In genomic region chr12:94648578-94648977, GRCh38 we compare ENCODE assay signal across 11 cellular contexts. TPM values are rescaled to one million over a fixed set of nuclear protein-coding genes. Genes with fewer than 3 reads are reported as not detected.
A peak's percentile ranks its signal among the peaks of the same experiment; 100 is the strongest.
DNase-seq lines count a peak whose midpoint lies in the region; ATAC-seq and TF ChIP-seq lines count a peak whose summit lies in the region.
"Had no signal": no experiment of that assay in that cellular context is flagged by ENCODE, and none has a peak within 500 bp of the region (broad histone marks: within the 10 kb centered on the region; RNA-seq: fewer than 3 reads in every experiment).

No MANE protein-coding gene starts in this region.

- H3K36me3 ChIP-seq in Caco-2 (ENCODE audit: control insufficient read depth, insufficient read depth, low read length) (no peaks in the 10 kb centered on the region), esophagus squamous epithelium (peaks cover 0 to 5% (median 0%) of the 10 kb centered on the region in 3 donors), trophoblast cell (ENCODE audit: control insufficient read depth in 1 of 2, insufficient read depth in 2 of 2, low read length in 2 of 2) (no peaks in the 10 kb centered on the region), tibial nerve (no peaks in the 10 kb centered on the region), sigmoid colon (no peaks in the 10 kb centered on the region)
- H3K36me3 ChIP-seq: MG63 had no signal

- H3K4ac ChIP-seq in trophoblast cell (ENCODE audit: low read depth, low read length) = peak overlapping the region; percentile 62

- peak overlapping the region; percentile 82 for H3K4me3 Mint-ChIP-seq in Caco-2 (ENCODE audit: unreplicated experiment)

- no peak for DNase-seq in Caco-2
- peak; percentile 13 for DNase-seq in RWPE1 (ENCODE audit: low spot score)
- no peak for DNase-seq in esophagus squamous epithelium (lab: John Stamatoyannopoulos, UW)
- no peak for DNase-seq in trophoblast cell
- DNase-seq in activated CD4-positive, alpha-beta T cell treated with anti-CD3 and anti-CD28 coated beads for 4 hours = no peak
- no peak for DNase-seq in tibial nerve (ENCODE audit: low spot score in 2 of 2)
- DNase-seq in sigmoid colon = no peak
- DNase-seq: cerebellar nuclear complex, MG63 had no signal

- no peak overlapping the region for H3K27ac Mint-ChIP-seq in Caco-2 (ENCODE audit: unreplicated experiment)

- TF ChIP-seq CTCF in Caco-2 (IDR thresholded peaks at IDR 0.05; ENCODE audit: insufficient read depth in 1 of 2, low read depth in 1 of 2, low read length in 1 of 2, severe bottlenecking in 1 of 2, unreplicated experiment in 1 of 2) = no peak
- TF ChIP-seq CTCF in RWPE1 (conservative IDR thresholded peaks at IDR 0.05; ENCODE audit: low read depth) = no peak
- TF ChIP-seq CTCF in esophagus squamous epithelium (IDR thresholded peaks at IDR 0.05) = no peak
- TF ChIP-seq CTCF in tibial nerve (IDR thresholded peaks at IDR 0.05) = no peak
- no peak for TF ChIP-seq CTCF in sigmoid colon (IDR thresholded peaks at IDR 0.05)

- H4K91ac ChIP-seq in trophoblast cell (ENCODE audit: low read depth, low read length) = no peak overlapping the region

- H3K4me3 ChIP-seq in Caco-2 (ENCODE audit: low read depth, low read length) = no peak overlapping the region
- peak overlapping the region; percentile 67 to 94 (median 79) for H3K4me3 ChIP-seq in esophagus squamous epithelium
- H3K4me3 ChIP-seq in trophoblast cell (ENCODE audit: low read depth, low read length) = no peak overlapping the region
- peak overlapping the region in 2 of 4 donors; percentile 78 to 93 for H3K4me3 ChIP-seq in tibial nerve
- peak overlapping the region in 1 of 4 donors; percentile 0 for H3K4me3 ChIP-seq in sigmoid colon
- H3K4me3 ChIP-seq: MG63 had no signal

- peak overlapping the region; percentile 13 for H2BK5ac ChIP-seq in trophoblast cell (ENCODE audit: low read depth, low read length, poor library complexity)

- no peak overlapping the region for H4K8ac ChIP-seq in trophoblast cell (ENCODE audit: low read depth, low read length)

- ATAC-seq in GM18517 (IDR thresholded peaks at IDR 0.05; ENCODE audit: unreplicated experiment) = no peak

- H3K36me3 Mint-ChIP-seq in Caco-2 (ENCODE audit: insufficient read depth, unreplicated experiment) = no peaks in the 10 kb centered on the region

- H3K14ac ChIP-seq in trophoblast cell (ENCODE audit: low read length) = no peak overlapping the region

- H3K4me2 ChIP-seq in trophoblast cell (ENCODE audit: low read length) = no peak overlapping the region

- no peaks in the 10 kb centered on the region for H3K9me3 ChIP-seq in Caco-2
- H3K9me3 ChIP-seq in esophagus squamous epithelium = no peaks in the 10 kb centered on the region
- no peaks in the 10 kb centered on the region for H3K9me3 ChIP-seq in trophoblast cell (ENCODE audit: insufficient read depth, low read depth, low read length)
- H3K9me3 ChIP-seq in tibial nerve = no peaks in the 10 kb centered on the region
- no peaks in the 10 kb centered on the region for H3K9me3 ChIP-seq in sigmoid colon
- H3K9me3 ChIP-seq: MG63 had no signal

- TF ChIP-seq POLR2A in esophagus squamous epithelium (IDR thresholded peaks at IDR 0.05) (no peak), tibial nerve (IDR thresholded peaks at IDR 0.05) (no peak), sigmoid colon (IDR thresholded peaks at IDR 0.05) (no peak)

- H3K79me1 ChIP-seq in trophoblast cell (ENCODE audit: low read length) = peaks cover 11% of the 10 kb centered on the region

- H3K27me3 ChIP-seq in Caco-2 (replicated peaks; ENCODE audit: control insufficient read depth, insufficient read depth, low read length) (peaks cover 2% of the 10 kb centered on the region; the same call in 1 of the 2 replicates), esophagus squamous epithelium (no peaks in the 10 kb centered on the region), trophoblast cell (ENCODE audit: insufficient read depth, low read length) (no peaks in the 10 kb centered on the region), tibial nerve (no peaks in the 10 kb centered on the region), sigmoid colon (no peaks in the 10 kb centered on the region)

- no peaks in the 10 kb centered on the region for H3K4me1 ChIP-seq in Caco-2
- H3K4me1 ChIP-seq in esophagus squamous epithelium = peaks cover 8 to 49% (median 11%) of the 10 kb centered on the region in 3 donors
- peaks cover 0 to 5% of the 10 kb centered on the region in 2 experiments for H3K4me1 ChIP-seq in trophoblast cell (ENCODE audit: control insufficient read depth in 1 of 2, insufficient read depth in 2 of 2, low read length in 2 of 2)
- H3K4me1 ChIP-seq in tibial nerve = peaks cover 0 to 34% (median 7%) of the 10 kb centered on the region in 4 donors
- peaks cover 0 to 15% (median 6%) of the 10 kb centered on the region in 4 donors for H3K4me1 ChIP-seq in sigmoid colon

- TF ChIP-seq EP300 in tibial nerve (IDR thresholded peaks at IDR 0.05) = no peak
- no peak for TF ChIP-seq EP300 in sigmoid colon (IDR thresholded peaks at IDR 0.05)

- H3K79me2 ChIP-seq in trophoblast cell (ENCODE audit: control insufficient read depth, insufficient read depth, low read length, poor library complexity) = peaks cover 6% of the 10 kb centered on the region

- no peaks in the 10 kb centered on the region for H3K9me3 Mint-ChIP-seq in Caco-2 (ENCODE audit: unreplicated experiment)

- intact Hi-C loops in Caco-2 (cut with micrococcal nuclease; ENCODE audit: unreplicated experiment) = loop anchor here (5.0 kb wide), 1 partner anchor 36 kb away; no protein-coding TSS in a partner anchor
- intact Hi-C loops in esophagus squamous epithelium (cut with DNase I) = no loop called here
- intact Hi-C loops in sigmoid colon (cut with DNase I) = loop anchor here (5.0 to 10.0 kb wide), 3 partner anchors 36 to 356 kb away; partner anchors contain the start of gene NDUFA12

- CTCF ChIA-PET in Caco-2 (lab: Charles Lee) = no interaction called here
- CTCF ChIA-PET in RWPE1 (lab: Yijun Ruan, JAX) = interaction anchor here (0.7 kb wide), 2 partner anchors 28 to 1294 kb away, joined by 3 read pairs; partner anchors contain the start of gene CCDC38

- H2BK12ac ChIP-seq in trophoblast cell (ENCODE audit: low read length) = no peak overlapping the region

- no peaks in the 10 kb centered on the region for H3K4me1 Mint-ChIP-seq in Caco-2 (ENCODE audit: low read depth, unreplicated experiment)

- no TSS peak for BruUV-seq in Caco-2 (replicated peaks; lab: Mats Ljungman, UMichigan)

- H2AFZ ChIP-seq in trophoblast cell (ENCODE audit: insufficient read depth, low read length, poor library complexity) = no peak overlapping the region

- no peak overlapping the region for H2BK120ac ChIP-seq in trophoblast cell (ENCODE audit: insufficient read depth, low read length, poor library complexity)

- no peak overlapping the region for H3K23ac ChIP-seq in trophoblast cell (ENCODE audit: low read length)

- H4K12ac ChIP-seq in trophoblast cell (ENCODE audit: low read depth, low read length) = no peak overlapping the region

- H2AK5ac ChIP-seq in trophoblast cell (ENCODE audit: low read length) = no peak overlapping the region

- no peak overlapping the region for H3K27ac ChIP-seq in RWPE1
- H3K27ac ChIP-seq in esophagus squamous epithelium = peak overlapping the region in 2 of 4 donors; percentile 81 to 88
- H3K27ac ChIP-seq in trophoblast cell (ENCODE audit: low read depth, low read length) = no peak overlapping the region
- H3K27ac ChIP-seq in tibial nerve = peak overlapping the region in 1 of 4 donors; percentile 88
- no peak overlapping the region for H3K27ac ChIP-seq in sigmoid colon
- H3K27ac ChIP-seq: C4-2B had no signal

- POLR2A ChIA-PET in Caco-2 (lab: Charles Lee) (no interaction called here), RWPE1 (lab: Yijun Ruan, JAX; ENCODE audit: low non-redundant PET) (no interaction called here)

- WGBS in esophagus squamous epithelium, 2 donors = 49 to 57% methylated on average over 4 of the region's 4 CpGs
- no CpG with 5 or more reads among the region's 4 CpGs for WGBS in trophoblast cell (ENCODE audit: extremely low coverage, insufficient coverage, insufficient read length)
- WGBS in tibial nerve, 2 donors = 78 to 88% methylated on average over 4 of the region's 4 CpGs
- WGBS in sigmoid colon, 2 donors = 66 to 81% methylated on average over 4 of the region's 4 CpGs

- H3K18ac ChIP-seq in trophoblast cell (ENCODE audit: low read length) = no peak overlapping the region

- H3K27me3 Mint-ChIP-seq in Caco-2 (ENCODE audit: insufficient read depth, unreplicated experiment) = peaks cover 11% of the 10 kb centered on the region

- no peak overlapping the region for H3K9ac ChIP-seq in trophoblast cell (ENCODE audit: low read length)

RNA-seq across cellular contexts. Expression of gene TMCC3, which starts 1.8 kb away (rescaled TPM):
- total RNA-seq in Caco-2 (2022) = 2.1 and 4.3 TPM in 2 replicates
- total RNA-seq in esophagus squamous epithelium = 10 to 100 TPM in 2 of 4 donors, 1 to 10 TPM in 2; 6.8 to 14.2 (median 10.5) TPM
- 12.1 and 15.6 TPM in 2 replicates for polyA plus RNA-seq in trophoblast cell (2013)
- total RNA-seq in tibial nerve = 10 to 100 TPM in 3 of 4 donors, 1 to 10 TPM in 1; 9.0 to 16.1 (median 14.6) TPM
- total RNA-seq in sigmoid colon = 1 to 10 TPM; 4.9 to 8.3 (median 6.7) TPM
- polyA plus RNA-seq in sigmoid colon = 10 to 100 TPM; 16.9 to 44.9 (median 18.0) TPM

Comparison
In these comparisons a context has a peak if more than half of its experiments do, and no peak if none do; other contexts are left out.
1. H3K4me3 ChIP-seq: peak in esophagus squamous epithelium (4 of 4); none in Caco-2 (single experiment) and trophoblast cell (single experiment).